Comparison of ENCODE assay signal across 2 cellular contexts in genomic region chr14:76844223-76844622, GRCh38.
TF ChIP-seq lines count a peak whose summit lies in the region.

No MANE protein-coding gene starts in this region.

TF ChIP-seq in HCT116, 20 proteins besides CTCF, POLR2A, EP300 and RAD21:
- TF ChIP-seq REST (IDR thresholded peaks at IDR 0.05; ENCODE audit: low read depth) (no peak), CEBPB (IDR thresholded peaks at IDR 0.05; ENCODE audit: low read depth) (no peak), TCF7L2 (IDR thresholded peaks at IDR 0.05; ENCODE audit: borderline replicate concordance, extremely low read depth, insufficient read depth, insufficient read length) (peak; percentile 25), POLR2AphosphoS5 (IDR thresholded peaks at IDR 0.05; ENCODE audit: low read depth, low read length) (no peak), MAX (IDR thresholded peaks at IDR 0.05) (peak; percentile 67)

TF ChIP-seq in GM12878, 131 proteins besides CTCF, POLR2A, EP300 and RAD21:
- TF ChIP-seq PML (IDR thresholded peaks at IDR 0.05; ENCODE audit: low read length): no peak
- TF ChIP-seq NR2F1 (conservative IDR thresholded peaks at IDR 0.05): no peak
- no peak for TF ChIP-seq IRF5 (IDR thresholded peaks at IDR 0.05; ENCODE audit: borderline replicate concordance)
- TF ChIP-seq HDGF (IDR thresholded peaks at IDR 0.05): no peak
- TF ChIP-seq CREB1 (IDR thresholded peaks at IDR 0.05; ENCODE audit: low read depth): no peak
- no peak for TF ChIP-seq MAX (IDR thresholded peaks at IDR 0.05; ENCODE audit: low read depth, low read length)
- TF ChIP-seq ZNF207 (IDR thresholded peaks at IDR 0.05; ENCODE audit: borderline replicate concordance): no peak
- TF ChIP-seq BHLHE40 (IDR thresholded peaks at IDR 0.05; ENCODE audit: borderline replicate concordance in 1 of 2, low read depth in 2 of 2, low read length in 1 of 2): no peak
- TF ChIP-seq E2F8 (IDR thresholded peaks at IDR 0.05; ENCODE audit: low read depth, partially characterized antibody): no peak
- no peak for TF ChIP-seq MYB (IDR thresholded peaks at IDR 0.05; ENCODE audit: borderline replicate concordance, low read depth, low read length)
